ENCODE assay signal across 9 cellular contexts in genomic region chr6:148530394-148530923, GRCh38.
DNase-seq lines count a peak whose midpoint lies in the region; ATAC-seq, FAIRE-seq and TF ChIP-seq lines count a peak whose summit lies in the region.
"Had no signal": no experiment of that assay in that cellular context is flagged by ENCODE, and none has a peak within 500 bp of the region (broad histone marks: within the 10 kb centered on the region; RNA-seq: fewer than 3 reads in every experiment).

No MANE protein-coding gene starts in this region.

- no peak overlapping the region for H3T11ph ChIP-seq in H9 (ENCODE audit: low read length)

- H3K4me1 Mint-ChIP-seq in H9: peaks cover 15 to 18% of the 10 kb centered on the region in 2 experiments

- no peak overlapping the region for H3K18ac ChIP-seq in H9 (ENCODE audit: insufficient read length, low read depth, low read length)

- no peak overlapping the region for H4K8ac ChIP-seq in H9 (replicated peaks; ENCODE audit: insufficient read length, low read depth, low read length)

- no peak overlapping the region for H3K23ac ChIP-seq in H9 (ENCODE audit: insufficient read length, low read depth, low read length)

- H3K4me3 ChIP-seq in pancreas: no peak overlapping the region
- no peak overlapping the region for H3K4me3 ChIP-seq in effector memory CD4-positive, alpha-beta T cell (ENCODE audit: insufficient read depth, low read depth, low read length, poor library complexity, severe bottlenecking)

- no peak overlapping the region for H2BK12ac ChIP-seq in H9 (ENCODE audit: insufficient read length, low read depth, low read length)

- H3K79me2 ChIP-seq in H9 (ENCODE audit: insufficient read depth, low read length): no peaks in the 10 kb centered on the region

- H3K27me3 ChIP-seq in H9 (ENCODE audit: insufficient read depth, low read length) (no peaks in the 10 kb centered on the region), pancreas (no peaks in the 10 kb centered on the region)
- no peaks in the 10 kb centered on the region for H3K27me3 ChIP-seq in effector memory CD4-positive, alpha-beta T cell (replicated peaks; ENCODE audit: control insufficient read depth, insufficient read depth, low read length, poor library complexity, severe bottlenecking)

- 0 out of 5 replicates have a peak, but pooled peaks cover 0 to 2% of the 10 kb centered on the region in 2 experiments for H3K9me3 Mint-ChIP-seq in H9
- H3K9me3 Mint-ChIP-seq: IgD-negative memory B cell had no signal

- peak overlapping the region; percentile 13 to 94 (median 91); a peak in 5 of 7 replicates for H3K27ac Mint-ChIP-seq in H9

- no peaks in the 10 kb centered on the region for H3K27me3 Mint-ChIP-seq in H9 (ENCODE audit: low read depth)

- peaks cover 21% of the 10 kb centered on the region; the same call in 1 of the 2 replicates for H3K36me3 ChIP-seq in ES-I3 (ENCODE audit: insufficient read depth, low read length)
- H3K36me3 ChIP-seq in pancreas: peaks cover 0 to 23% (median 13%) of the 10 kb centered on the region in 3 donors
- H3K36me3 ChIP-seq in effector memory CD4-positive, alpha-beta T cell (ENCODE audit: control insufficient read depth, insufficient read depth, low read length): no peaks in the 10 kb centered on the region

- H2BK20ac ChIP-seq in H9 (ENCODE audit: low read depth, low read length, poor library complexity, severe bottlenecking): no peak overlapping the region

- no peaks in the 10 kb centered on the region for H3K23me2 ChIP-seq in H9 (ENCODE audit: insufficient read length, low read depth, low read length, poor library complexity, severe bottlenecking)

- no peaks in the 10 kb centered on the region for H4K20me1 ChIP-seq in H9 (ENCODE audit: control insufficient read depth, insufficient read depth, insufficient read length)

- no peak overlapping the region for H2BK15ac ChIP-seq in H9 (ENCODE audit: low read depth, low read length)

- no CpG with 5 or more reads among the region's 8 CpGs for WGBS in H9 (ENCODE audit: extremely low coverage, insufficient read length, low lambda C conversion rate)
- WGBS in pancreas, 2 donors: 75 to 81% methylated on average over 8 of the region's 8 CpGs

- no peak overlapping the region for H3K56ac ChIP-seq in H9 (ENCODE audit: insufficient read length, low read depth, low read length)

- H4K91ac ChIP-seq in H9 (ENCODE audit: insufficient read length, low read depth, low read length): no peak overlapping the region

- H3K9ac ChIP-seq in ES-I3 (ENCODE audit: low read depth, low read length) (peak overlapping the region; percentile 8; the same call in 1 of the 2 replicates), H9 (ENCODE audit: extremely low read depth, insufficient read length, low read length) (no peak overlapping the region)

- no peak overlapping the region for H2AFZ ChIP-seq in H9 (ENCODE audit: low read length)

- H2BK5ac ChIP-seq in H9 (ENCODE audit: insufficient read length, low read length): no peak overlapping the region

- H3K79me1 ChIP-seq in H9 (ENCODE audit: insufficient read depth, low read depth, low read length, poor library complexity, severe bottlenecking): no peaks in the 10 kb centered on the region

- H3K27ac ChIP-seq in H9 (ENCODE audit: insufficient read length, low read depth, low read length) (no peak overlapping the region), pancreas (no peak overlapping the region)
- no peak overlapping the region for H3K27ac ChIP-seq in effector memory CD4-positive, alpha-beta T cell (ENCODE audit: insufficient read depth, low read length, poor library complexity, severe bottlenecking)

- peaks cover 54 to 82% (median 77%) of the 10 kb centered on the region in 3 experiments for H3K36me3 Mint-ChIP-seq in H9 (ENCODE audit: insufficient read depth in 1 of 3, low read depth in 3 of 3)
- H3K36me3 Mint-ChIP-seq: IgD-negative memory B cell had no signal

- no peak overlapping the region for H2BK120ac ChIP-seq in H9 (ENCODE audit: low read depth, low read length, poor library complexity, severe bottlenecking)

- no peak overlapping the region for H2AK5ac ChIP-seq in H9 (ENCODE audit: insufficient read length, low read length)

- H3K4me3 Mint-ChIP-seq in H9: peak overlapping the region in 1 of 2 experiments; percentile 50; a peak in 2 of 5 replicates

- peaks cover 8% of the 10 kb centered on the region; the same call in 1 of the 2 replicates for H3K4me1 ChIP-seq in ES-I3 (ENCODE audit: insufficient read depth, low read length)
- no peaks in the 10 kb centered on the region; the same call in 1 of the 2 replicates for H3K4me1 ChIP-seq in H9 (ENCODE audit: insufficient read depth, low read length)
- H3K4me1 ChIP-seq in pancreas: no peaks in the 10 kb centered on the region
- H3K4me1 ChIP-seq in effector memory CD4-positive, alpha-beta T cell (ENCODE audit: control insufficient read depth, insufficient read depth, low read length, poor library complexity, severe bottlenecking): no peaks in the 10 kb centered on the region

- DNase-seq in H9: peak; percentile 47
- DNase-seq in NCI-H526 treated with DMSO at 0.1 percent for 48 hours (lab: John Stamatoyannopoulos, UW): peak; percentile 18
- peak; percentile 90 for DNase-seq in fibroblast of gingiva (ENCODE audit: low read depth)
- DNase-seq in pancreas: no peak
- no peak for DNase-seq in activated T-cell treated with anti-CD3 and anti-CD28 coated beads for 4 hours
- no peak for DNase-seq in HUDEP-2 (lab: John Stamatoyannopoulos, UW; ENCODE audit: unreplicated experiment in 76 of 76)
- DNase-seq in effector memory CD4-positive, alpha-beta T cell: no peak

- FAIRE-seq in pancreas (lab: Jason Lieb, UNC): no peak

- no peak for TF ChIP-seq CTCF in H9 (conservative IDR thresholded peaks at IDR 0.05)
- no peak for TF ChIP-seq CTCF in pancreas (IDR thresholded peaks at IDR 0.05)

- no peak overlapping the region for H3K4me2 ChIP-seq in H9 (ENCODE audit: insufficient read depth, insufficient read length, low read length)

- H3K9me3 ChIP-seq in ES-I3 (ENCODE audit: control insufficient read depth, insufficient read depth, low read length) (no peaks in the 10 kb centered on the region), H9 (ENCODE audit: control insufficient read depth, low read depth, low read length) (no peaks in the 10 kb centered on the region), pancreas (no peaks in the 10 kb centered on the region)
- no peaks in the 10 kb centered on the region for H3K9me3 ChIP-seq in effector memory CD4-positive, alpha-beta T cell (ENCODE audit: control insufficient read depth, low read length)

- no peak overlapping the region for H3K14ac ChIP-seq in H9 (ENCODE audit: insufficient read depth, low read length)

- no peak overlapping the region for H3K4ac ChIP-seq in H9 (ENCODE audit: low read depth, low read length)

- intact Hi-C loops in pancreas (cut with DNase I): no loop called here

- no peak overlapping the region for H4K5ac ChIP-seq in H9 (ENCODE audit: insufficient read length, low read depth, low read length)

- ATAC-seq in pancreas: peak in 3 of 4 donors; percentile 48 to 57 (median 53)

Comparison
In these comparisons a context has a peak if more than half of its experiments do, and no peak if none do; other contexts are left out.
1. DNase-seq: peak in H9 (single experiment), NCI-H526 treated with DMSO at 0.1 percent for 48 hours (single experiment) and fibroblast of gingiva (single experiment); none in pancreas (0 of 6), activated T-cell treated with anti-CD3 and anti-CD28 coated beads for 4 hours (single experiment), HUDEP-2 (0 of 76) and effector memory CD4-positive, alpha-beta T cell (0 of 3).